In genomic region chr5:150357326-150358260, GRCh38 we compare ENCODE assay signal across 1 cellular context.
A peak's percentile ranks its signal among the peaks of the same experiment; 100 is the strongest.
TF ChIP-seq lines count a peak whose summit lies in the region.

A gene with protein sequence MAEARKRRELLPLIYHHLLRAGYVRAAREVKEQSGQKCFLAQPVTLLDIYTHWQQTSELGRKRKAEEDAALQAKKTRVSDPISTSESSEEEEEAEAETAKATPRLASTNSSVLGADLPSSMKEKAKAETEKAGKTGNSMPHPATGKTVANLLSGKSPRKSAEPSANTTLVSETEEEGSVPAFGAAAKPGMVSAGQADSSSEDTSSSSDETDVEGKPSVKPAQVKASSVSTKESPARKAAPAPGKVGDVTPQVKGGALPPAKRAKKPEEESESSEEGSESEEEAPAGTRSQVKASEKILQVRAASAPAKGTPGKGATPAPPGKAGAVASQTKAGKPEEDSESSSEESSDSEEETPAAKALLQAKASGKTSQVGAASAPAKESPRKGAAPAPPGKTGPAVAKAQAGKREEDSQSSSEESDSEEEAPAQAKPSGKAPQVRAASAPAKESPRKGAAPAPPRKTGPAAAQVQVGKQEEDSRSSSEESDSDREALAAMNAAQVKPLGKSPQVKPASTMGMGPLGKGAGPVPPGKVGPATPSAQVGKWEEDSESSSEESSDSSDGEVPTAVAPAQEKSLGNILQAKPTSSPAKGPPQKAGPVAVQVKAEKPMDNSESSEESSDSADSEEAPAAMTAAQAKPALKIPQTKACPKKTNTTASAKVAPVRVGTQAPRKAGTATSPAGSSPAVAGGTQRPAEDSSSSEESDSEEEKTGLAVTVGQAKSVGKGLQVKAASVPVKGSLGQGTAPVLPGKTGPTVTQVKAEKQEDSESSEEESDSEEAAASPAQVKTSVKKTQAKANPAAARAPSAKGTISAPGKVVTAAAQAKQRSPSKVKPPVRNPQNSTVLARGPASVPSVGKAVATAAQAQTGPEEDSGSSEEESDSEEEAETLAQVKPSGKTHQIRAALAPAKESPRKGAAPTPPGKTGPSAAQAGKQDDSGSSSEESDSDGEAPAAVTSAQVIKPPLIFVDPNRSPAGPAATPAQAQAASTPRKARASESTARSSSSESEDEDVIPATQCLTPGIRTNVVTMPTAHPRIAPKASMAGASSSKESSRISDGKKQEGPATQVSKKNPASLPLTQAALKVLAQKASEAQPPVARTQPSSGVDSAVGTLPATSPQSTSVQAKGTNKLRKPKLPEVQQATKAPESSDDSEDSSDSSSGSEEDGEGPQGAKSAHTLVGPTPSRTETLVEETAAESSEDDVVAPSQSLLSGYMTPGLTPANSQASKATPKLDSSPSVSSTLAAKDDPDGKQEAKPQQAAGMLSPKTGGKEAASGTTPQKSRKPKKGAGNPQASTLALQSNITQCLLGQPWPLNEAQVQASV (N-terminal part only) (plus strand): TSS chr5:150357697. CDS start chr5:150357747, 50 bp downstream.

TF ChIP-seq in HepG2, 621 proteins besides CTCF, POLR2A, EP300 and RAD21 (continued from another document and continues in another):
- peak; percentile 85 for TF ChIP-seq ZNF574 (CRISPR knock-in tag; IDR thresholded peaks at IDR 0.05)
- 0 out of 2 replicates have a peak, but pooled peaks have one; percentile 40 for TF ChIP-seq FLYWCH1 (CRISPR knock-in tag; IDR thresholded peaks at IDR 0.05)
- TF ChIP-seq, protein P1, sequence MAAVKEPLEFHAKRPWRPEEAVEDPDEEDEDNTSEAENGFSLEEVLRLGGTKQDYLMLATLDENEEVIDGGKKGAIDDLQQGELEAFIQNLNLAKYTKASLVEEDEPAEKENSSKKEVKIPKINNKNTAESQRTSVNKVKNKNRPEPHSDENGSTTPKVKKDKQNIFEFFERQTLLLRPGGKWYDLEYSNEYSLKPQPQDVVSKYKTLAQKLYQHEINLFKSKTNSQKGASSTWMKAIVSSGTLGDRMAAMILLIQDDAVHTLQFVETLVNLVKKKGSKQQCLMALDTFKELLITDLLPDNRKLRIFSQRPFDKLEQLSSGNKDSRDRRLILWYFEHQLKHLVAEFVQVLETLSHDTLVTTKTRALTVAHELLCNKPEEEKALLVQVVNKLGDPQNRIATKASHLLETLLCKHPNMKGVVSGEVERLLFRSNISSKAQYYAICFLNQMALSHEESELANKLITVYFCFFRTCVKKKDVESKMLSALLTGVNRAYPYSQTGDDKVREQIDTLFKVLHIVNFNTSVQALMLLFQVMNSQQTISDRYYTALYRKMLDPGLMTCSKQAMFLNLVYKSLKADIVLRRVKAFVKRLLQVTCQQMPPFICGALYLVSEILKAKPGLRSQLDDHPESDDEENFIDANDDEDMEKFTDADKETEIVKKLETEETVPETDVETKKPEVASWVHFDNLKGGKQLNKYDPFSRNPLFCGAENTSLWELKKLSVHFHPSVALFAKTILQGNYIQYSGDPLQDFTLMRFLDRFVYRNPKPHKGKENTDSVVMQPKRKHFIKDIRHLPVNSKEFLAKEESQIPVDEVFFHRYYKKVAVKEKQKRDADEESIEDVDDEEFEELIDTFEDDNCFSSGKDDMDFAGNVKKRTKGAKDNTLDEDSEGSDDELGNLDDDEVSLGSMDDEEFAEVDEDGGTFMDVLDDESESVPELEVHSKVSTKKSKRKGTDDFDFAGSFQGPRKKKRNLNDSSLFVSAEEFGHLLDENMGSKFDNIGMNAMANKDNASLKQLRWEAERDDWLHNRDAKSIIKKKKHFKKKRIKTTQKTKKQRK (IDR thresholded peaks at IDR 0.05; ENCODE audit: low read length), result no peak
- no peak for TF ChIP-seq YEATS2 (CRISPR knock-in tag; IDR thresholded peaks at IDR 0.05; ENCODE audit: borderline replicate concordance)
- TF ChIP-seq, protein P2, sequence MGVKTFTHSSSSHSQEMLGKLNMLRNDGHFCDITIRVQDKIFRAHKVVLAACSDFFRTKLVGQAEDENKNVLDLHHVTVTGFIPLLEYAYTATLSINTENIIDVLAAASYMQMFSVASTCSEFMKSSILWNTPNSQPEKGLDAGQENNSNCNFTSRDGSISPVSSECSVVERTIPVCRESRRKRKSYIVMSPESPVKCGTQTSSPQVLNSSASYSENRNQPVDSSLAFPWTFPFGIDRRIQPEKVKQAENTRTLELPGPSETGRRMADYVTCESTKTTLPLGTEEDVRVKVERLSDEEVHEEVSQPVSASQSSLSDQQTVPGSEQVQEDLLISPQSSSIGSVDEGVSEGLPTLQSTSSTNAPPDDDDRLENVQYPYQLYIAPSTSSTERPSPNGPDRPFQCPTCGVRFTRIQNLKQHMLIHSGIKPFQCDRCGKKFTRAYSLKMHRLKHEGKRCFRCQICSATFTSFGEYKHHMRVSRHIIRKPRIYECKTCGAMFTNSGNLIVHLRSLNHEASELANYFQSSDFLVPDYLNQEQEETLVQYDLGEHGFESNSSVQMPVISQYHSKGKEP (CRISPR knock-in tag; IDR thresholded peaks at IDR 0.05), result 0 out of 2 replicates have a peak, but pooled peaks have one; percentile 37
- TF ChIP-seq PTBP1 (IDR thresholded peaks at IDR 0.05; ENCODE audit: low read depth, low read length, poor library complexity, severe bottlenecking), result no peak
- TF ChIP-seq SNAI1 (CRISPR knock-in tag; IDR thresholded peaks at IDR 0.05; ENCODE audit: borderline replicate concordance), result no peak
- no peak for TF ChIP-seq LCORL (IDR thresholded peaks at IDR 0.05)
- TF ChIP-seq LCORL (CRISPR knock-in tag; IDR thresholded peaks at IDR 0.05), result 0 out of 2 replicates have a peak, but pooled peaks have one; percentile 20
- TF ChIP-seq MEIS1 (CRISPR knock-in tag; IDR thresholded peaks at IDR 0.05; ENCODE audit: borderline replicate concordance), result no peak
- peak; percentile 50; the same call in 1 of the 2 replicates for TF ChIP-seq IRF2 (CRISPR knock-in tag; IDR thresholded peaks at IDR 0.05)
- TF ChIP-seq, protein P3, sequence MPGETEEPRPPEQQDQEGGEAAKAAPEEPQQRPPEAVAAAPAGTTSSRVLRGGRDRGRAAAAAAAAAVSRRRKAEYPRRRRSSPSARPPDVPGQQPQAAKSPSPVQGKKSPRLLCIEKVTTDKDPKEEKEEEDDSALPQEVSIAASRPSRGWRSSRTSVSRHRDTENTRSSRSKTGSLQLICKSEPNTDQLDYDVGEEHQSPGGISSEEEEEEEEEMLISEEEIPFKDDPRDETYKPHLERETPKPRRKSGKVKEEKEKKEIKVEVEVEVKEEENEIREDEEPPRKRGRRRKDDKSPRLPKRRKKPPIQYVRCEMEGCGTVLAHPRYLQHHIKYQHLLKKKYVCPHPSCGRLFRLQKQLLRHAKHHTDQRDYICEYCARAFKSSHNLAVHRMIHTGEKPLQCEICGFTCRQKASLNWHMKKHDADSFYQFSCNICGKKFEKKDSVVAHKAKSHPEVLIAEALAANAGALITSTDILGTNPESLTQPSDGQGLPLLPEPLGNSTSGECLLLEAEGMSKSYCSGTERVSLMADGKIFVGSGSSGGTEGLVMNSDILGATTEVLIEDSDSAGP (CRISPR knock-in tag; IDR thresholded peaks at IDR 0.05; ENCODE audit: borderline replicate concordance), result peak; percentile 30; the same call in 1 of the 2 replicates
- 0 out of 2 replicates have a peak, but pooled peaks have one; percentile 37 for TF ChIP-seq ZNF768 (CRISPR knock-in tag; IDR thresholded peaks at IDR 0.05)
- peak; percentile 57 for TF ChIP-seq ZNF776 (CRISPR knock-in tag; IDR thresholded peaks at IDR 0.05)
- TF ChIP-seq, protein P4, sequence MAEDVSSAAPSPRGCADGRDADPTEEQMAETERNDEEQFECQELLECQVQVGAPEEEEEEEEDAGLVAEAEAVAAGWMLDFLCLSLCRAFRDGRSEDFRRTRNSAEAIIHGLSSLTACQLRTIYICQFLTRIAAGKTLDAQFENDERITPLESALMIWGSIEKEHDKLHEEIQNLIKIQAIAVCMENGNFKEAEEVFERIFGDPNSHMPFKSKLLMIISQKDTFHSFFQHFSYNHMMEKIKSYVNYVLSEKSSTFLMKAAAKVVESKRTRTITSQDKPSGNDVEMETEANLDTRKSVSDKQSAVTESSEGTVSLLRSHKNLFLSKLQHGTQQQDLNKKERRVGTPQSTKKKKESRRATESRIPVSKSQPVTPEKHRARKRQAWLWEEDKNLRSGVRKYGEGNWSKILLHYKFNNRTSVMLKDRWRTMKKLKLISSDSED (CRISPR knock-in tag; IDR thresholded peaks at IDR 0.05), result 0 out of 2 replicates have a peak, but pooled peaks have one; percentile 60
- TF ChIP-seq PHF20 (CRISPR knock-in tag; IDR thresholded peaks at IDR 0.05), result peak; percentile 67
- TF ChIP-seq ZNF781 (CRISPR knock-in tag; IDR thresholded peaks at IDR 0.05; ENCODE audit: borderline replicate concordance, not compliant biosample characterization), result no peak
- TF ChIP-seq TSC22D2 (CRISPR knock-in tag; IDR thresholded peaks at IDR 0.05; ENCODE audit: borderline replicate concordance), result 0 out of 2 replicates have a peak, but pooled peaks have one; percentile 34
- no peak for TF ChIP-seq SIX4 (CRISPR knock-in tag; IDR thresholded peaks at IDR 0.05)
- TF ChIP-seq ZNF260 (CRISPR knock-in tag; IDR thresholded peaks at IDR 0.05; ENCODE audit: borderline replicate concordance, low read depth), result no peak
- 0 out of 2 replicates have a peak, but pooled peaks have one; percentile 21 for TF ChIP-seq PHF21A (CRISPR knock-in tag; IDR thresholded peaks at IDR 0.05)
- TF ChIP-seq AFF4 (CRISPR knock-in tag; IDR thresholded peaks at IDR 0.05), result no peak
- no peak for TF ChIP-seq ZNF678 (CRISPR knock-in tag; IDR thresholded peaks at IDR 0.05)
- TF ChIP-seq TRIM22 (IDR thresholded peaks at IDR 0.05), result no peak
- peak; percentile 69 for TF ChIP-seq PHF8 (CRISPR knock-in tag; IDR thresholded peaks at IDR 0.05)
- TF ChIP-seq YY1 (IDR thresholded peaks at IDR 0.05; ENCODE audit: insufficient read depth, insufficient replicate concordance, low read depth, low read length), result peak; percentile 67
- TF ChIP-seq PCBP2 (optimal IDR thresholded peaks at IDR 0.05; ENCODE audit: low read depth, low read length, poor library complexity, severe bottlenecking), result no peak
- peak; percentile 91; the same call in 1 of the 2 replicates for TF ChIP-seq ZNF253 (CRISPR knock-in tag; IDR thresholded peaks at IDR 0.05; ENCODE audit: borderline replicate concordance)
- TF ChIP-seq TBP (CRISPR knock-in tag; IDR thresholded peaks at IDR 0.05), result no peak
- TF ChIP-seq RFXAP (CRISPR knock-in tag; IDR thresholded peaks at IDR 0.05; ENCODE audit: borderline replicate concordance), result peak; percentile 56; the same call in 1 of the 2 replicates
- no peak for TF ChIP-seq SOX13 (IDR thresholded peaks at IDR 0.05)
- TF ChIP-seq SOX13 (CRISPR knock-in tag; conservative IDR thresholded peaks at IDR 0.05 in 1 of 2, IDR thresholded peaks at IDR 0.05 in 1 of 2), result peak in 1 of 2 experiments; percentile 13; a peak in 1 of 4 replicates
- peak; percentile 65; the same call in 1 of the 2 replicates for TF ChIP-seq ZNF232 (CRISPR knock-in tag; IDR thresholded peaks at IDR 0.05; ENCODE audit: borderline replicate concordance)
- peak; percentile 75 for TF ChIP-seq HOXA3 (CRISPR knock-in tag; IDR thresholded peaks at IDR 0.05)
- TF ChIP-seq, protein P5, sequence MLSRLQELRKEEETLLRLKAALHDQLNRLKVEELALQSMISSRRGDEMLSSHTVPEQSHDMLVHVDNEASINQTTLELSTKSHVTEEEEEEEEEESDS (CRISPR knock-in tag; IDR thresholded peaks at IDR 0.05; ENCODE audit: borderline replicate concordance), result no peak
